Comparison of ENCODE assay signal across 8 cellular contexts in the genomic region with DNA sequence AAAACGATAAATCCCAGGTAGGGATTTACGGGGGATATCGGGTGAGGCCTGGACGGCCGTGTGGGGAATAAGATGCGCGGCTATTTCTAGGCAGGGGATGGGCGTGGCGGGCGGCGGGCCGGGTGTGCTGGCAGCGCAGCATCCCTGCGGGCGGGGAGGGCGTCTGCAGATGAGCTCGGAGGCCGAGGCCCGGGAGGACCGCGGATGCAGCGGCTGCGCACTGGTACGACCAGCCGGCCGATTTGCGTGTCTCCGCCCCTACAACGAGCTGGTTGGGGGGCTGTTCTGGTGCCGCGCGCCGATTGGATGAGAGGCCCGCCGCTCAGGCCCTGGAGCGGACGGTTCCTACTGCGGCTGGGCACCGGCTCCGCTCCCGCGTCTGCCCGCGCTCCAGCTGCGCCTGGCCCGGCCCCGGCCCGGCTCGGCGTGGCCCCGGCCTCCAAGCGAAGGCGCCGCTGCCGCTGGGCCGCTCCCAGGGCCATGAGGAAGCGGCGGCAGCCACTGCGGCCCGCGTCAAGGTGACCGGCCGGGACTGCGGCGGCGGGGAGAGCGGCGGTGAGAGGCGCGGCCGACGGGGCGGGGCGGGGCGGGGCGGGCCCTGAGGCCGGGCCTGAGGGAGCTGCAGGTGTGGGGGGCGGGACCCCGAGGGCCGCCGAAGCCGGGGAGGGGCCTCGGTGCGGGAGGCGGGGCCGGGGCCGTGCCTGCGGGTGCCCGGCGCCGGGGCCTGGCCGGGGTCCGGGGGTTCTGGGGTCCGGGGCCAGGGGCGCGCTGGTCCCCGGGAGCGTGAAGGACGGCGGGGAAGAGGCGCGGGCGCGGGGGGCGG. TPM values are rescaled to one million over a fixed set of nuclear protein-coding genes. Genes with fewer than 3 reads are reported as not detected.
DNase-seq lines count a peak whose midpoint lies in the region; ATAC-seq lines count a peak whose summit lies in the region.

Gene RALGPS1, plus strand, starts transcription at position 325 of the 823 bp plus-strand sequence. CDS start 47,508 bp downstream, outside the sequence.

- H3K4me3 ChIP-seq in effector memory CD4-positive, alpha-beta T cell (ENCODE audit: insufficient read depth, low read depth, low read length, poor library complexity, severe bottlenecking), result peak within 1 kb of the TSS; percentile 46

- peaks cover 10% of the 10 kb centered on the region for H3K4me1 ChIP-seq in effector memory CD4-positive, alpha-beta T cell (ENCODE audit: control insufficient read depth, insufficient read depth, low read length, poor library complexity, severe bottlenecking)

- H3K27ac ChIP-seq in effector memory CD4-positive, alpha-beta T cell (ENCODE audit: insufficient read depth, low read length, poor library complexity, severe bottlenecking), result no peak within 1 kb of the TSS

- ATAC-seq in GM21367 (IDR thresholded peaks at IDR 0.05; ENCODE audit: unreplicated experiment), result peak; percentile 93

- DNase-seq in COLO829 (ENCODE audit: low spot score) (peak; percentile 92), HT1080 (ENCODE audit: low read depth) (peak; percentile 93), medulla oblongata (ENCODE audit: extremely low spot score) (peak; percentile 96)
- peak; percentile 86 for DNase-seq in NK-92 treated with Interleukin-12 subunit alpha and Interleukin-12 subunit beta, amount 100 ng/mL, for 24 hours (lab: John Stamatoyannopoulos, UW)
- peak; percentile 73 to 76 for DNase-seq in activated CD8-positive, alpha-beta memory T cell treated with anti-CD3 and anti-CD28 coated beads for 4 hours (ENCODE audit: low read depth in 2 of 2)
- peak; percentile 78 to 84 (median 80) for DNase-seq in effector memory CD4-positive, alpha-beta T cell
- DNase-seq in stimulated activated CD4-positive, alpha-beta T cell treated with anti-CD3 and anti-CD28 coated beads, TNF-alpha, amount 100 ng/mL, for 4 hours (ENCODE audit: low read depth in 3 of 3), result peak; percentile 59 to 80 (median 75)

- H3K36me3 ChIP-seq in effector memory CD4-positive, alpha-beta T cell (ENCODE audit: control insufficient read depth, insufficient read depth, low read length), result no peaks in the 10 kb centered on the region

- H3K27me3 ChIP-seq in effector memory CD4-positive, alpha-beta T cell (replicated peaks; ENCODE audit: control insufficient read depth, insufficient read depth, low read length, poor library complexity, severe bottlenecking), result no peaks in the 10 kb centered on the region

- no peaks in the 10 kb centered on the region for H3K9me3 ChIP-seq in effector memory CD4-positive, alpha-beta T cell (ENCODE audit: control insufficient read depth, low read length)

RNA-seq across cellular contexts. Expression of gene RALGPS1, which starts in this region (rescaled TPM):
- 0.42 and 2.4 TPM in 2 replicates for total RNA-seq in HT1080 (2014; rRNA removed; shearing (Covaris generic))
- 0.98 and 1.0 TPM in 2 replicates for polyA plus RNA-seq in HT1080 (2015; cell fraction: cytosol; rRNA removed)
- polyA plus RNA-seq in HT1080 (2015; cell fraction: nucleus; rRNA removed), result 0.57 and 1.4 TPM in 2 replicates
